Comparison of ENCODE assay signal across 1 cellular context in the genomic region with DNA sequence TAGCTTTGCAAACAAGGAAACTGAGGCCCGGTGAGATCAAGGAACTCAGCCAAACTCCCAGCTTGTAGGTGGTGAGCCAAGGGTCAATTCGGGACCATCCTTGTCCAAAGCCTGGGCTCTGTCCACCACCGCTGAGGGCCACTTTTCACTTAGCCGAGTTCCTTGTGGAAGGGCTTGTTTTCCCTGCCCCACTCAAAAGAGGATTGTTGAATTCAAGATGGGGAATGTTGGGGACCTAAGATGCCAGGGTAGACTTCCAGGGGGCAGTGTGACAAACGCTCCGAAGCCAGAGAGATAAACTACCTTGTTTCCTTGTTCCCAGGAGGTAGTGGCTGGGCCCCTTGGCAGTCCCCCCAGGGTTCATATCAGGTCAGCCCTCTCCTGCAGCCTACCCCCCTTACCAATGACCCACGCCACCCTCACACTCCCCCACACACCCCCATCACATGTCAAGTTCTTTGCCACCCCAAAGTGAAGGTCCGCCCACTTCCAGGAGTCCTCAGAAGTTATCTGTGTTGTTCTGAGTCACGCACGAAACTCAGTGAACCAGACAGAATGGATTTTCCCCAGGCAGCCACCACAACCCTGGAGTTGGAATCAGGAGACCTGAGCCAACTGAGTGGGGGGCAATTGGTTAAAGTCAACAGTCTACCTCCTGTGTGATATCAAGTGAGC.
TF ChIP-seq lines count a peak whose summit lies in the region.

No MANE protein-coding gene starts in this region.

TF ChIP-seq in HepG2, 621 proteins besides CTCF, POLR2A, EP300 and RAD21:
- 0 out of 2 replicates have a peak, but pooled peaks have one; percentile 36 for TF ChIP-seq ZNF605 (CRISPR knock-in tag; IDR thresholded peaks at IDR 0.05)
- no peak for TF ChIP-seq ZSCAN20 (CRISPR knock-in tag; IDR thresholded peaks at IDR 0.05; ENCODE audit: borderline replicate concordance)
